In the genomic region with DNA sequence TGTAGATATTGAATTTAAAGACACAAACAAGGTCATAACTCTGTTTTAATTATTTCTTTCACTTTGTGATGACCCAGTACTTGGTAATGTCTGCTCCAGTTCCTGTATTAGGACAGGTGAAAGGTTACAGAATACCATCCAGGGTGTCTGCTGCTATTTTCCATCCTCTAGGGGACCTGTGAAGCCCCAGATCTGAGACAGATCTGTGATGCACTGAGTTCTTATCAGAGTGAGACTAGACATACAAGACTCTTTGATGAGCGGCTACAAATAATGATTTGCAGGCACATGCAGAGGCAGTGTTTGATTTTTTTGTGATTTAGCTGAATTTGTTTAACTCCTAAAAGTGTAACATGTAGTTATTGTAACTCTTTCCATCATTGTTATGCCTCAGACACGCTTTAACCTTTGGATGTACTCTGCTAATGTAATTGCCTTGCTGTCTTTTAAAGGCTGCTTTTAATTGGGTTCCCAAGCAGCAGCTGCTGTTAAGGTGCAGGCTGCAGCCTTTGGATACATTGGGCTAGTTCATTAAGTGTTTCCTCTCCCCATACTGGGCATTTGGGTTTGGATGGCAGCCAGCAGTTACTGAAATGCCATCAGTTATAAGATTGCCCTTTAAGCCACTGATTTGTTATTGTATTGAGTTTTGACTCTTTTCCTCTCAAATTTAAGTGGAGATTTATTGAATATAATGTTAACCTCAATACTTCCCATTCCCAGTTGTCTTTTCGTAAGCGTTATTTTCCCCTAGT, we compare ENCODE assay signal across 24 cellular contexts.
A peak's percentile ranks its signal among the peaks of the same experiment; 100 is the strongest.
DNase-seq lines count a peak whose midpoint lies in the region; ATAC-seq and TF ChIP-seq lines count a peak whose summit lies in the region.
"Had no signal": no experiment of that assay in that cellular context is flagged by ENCODE, and none has a peak within 500 bp of the region (broad histone marks: within the 10 kb centered on the region; RNA-seq: fewer than 3 reads in every experiment).

No MANE protein-coding gene starts in this region.

- no peak overlapping the region for H3K4me2 ChIP-seq in Karpas-422 (ENCODE audit: low read depth, low read length, poor library complexity, severe bottlenecking)
- H3K4me2 ChIP-seq: neural progenitor cell had no signal

- H3K4me1 Mint-ChIP-seq in activated CD4-positive, alpha-beta T cell treated with anti-CD3 and anti-CD28 coated beads for 36 hours, result peaks cover 77% of the 10 kb centered on the region
- H3K4me1 Mint-ChIP-seq in stimulated activated memory B cell treated with anti-CD40 and anti-IgM and Interleukin-4, amounts not matched to agents 10 μg/mL and 1 μg/mL and 100 μg/mL, for 72 hours, result no peaks in the 10 kb centered on the region
- H3K4me1 Mint-ChIP-seq: B cell, neural progenitor cell had no signal

- ATAC-seq in activated CD4-positive, alpha-beta T cell treated with anti-CD3 and anti-CD28 coated beads for 36 hours, result no peak
- ATAC-seq in SK-N-SH treated with all-trans-retinoic acid at 6 μM for 48 hours, result 0 out of 3 replicates have a peak, but pooled peaks have one; percentile 28
- no peak for ATAC-seq in stimulated activated memory B cell treated with anti-CD40 and anti-IgM and Interleukin-4, amounts not matched to agents 10 μg/mL and 1 μg/mL and 100 μg/mL, for 72 hours
- ATAC-seq: stimulated activated naive CD8-positive, alpha-beta T cell treated with anti-CD3 and anti-CD28 coated beads, Interleukin-15, amount 100 ng/mL, for 72 hours had no signal

- H3K4me1 ChIP-seq in Karpas-422 (ENCODE audit: low read length), result peaks cover 77% of the 10 kb centered on the region
- peaks cover 8 to 16% of the 10 kb centered on the region in 2 donors for H3K4me1 ChIP-seq in thyroid gland
- H3K4me1 ChIP-seq: esophagus squamous epithelium, neural progenitor cell had no signal

- H2AFZ ChIP-seq in Karpas-422 (ENCODE audit: low read length), result no peak overlapping the region
- H2AFZ ChIP-seq: neural progenitor cell had no signal

- H3K27ac Mint-ChIP-seq in activated CD4-positive, alpha-beta T cell treated with anti-CD3 and anti-CD28 coated beads for 36 hours, result peak overlapping the region; percentile 20
- no peak overlapping the region for H3K27ac Mint-ChIP-seq in stimulated activated memory B cell treated with anti-CD40 and anti-IgM and Interleukin-4, amounts not matched to agents 10 μg/mL and 1 μg/mL and 100 μg/mL, for 72 hours
- H3K27ac Mint-ChIP-seq: B cell; neural progenitor cell; T-helper 1 cell treated with Interleukin-12 subunit alpha and Interleukin-12 subunit beta and Interleukin-4 antibody, amounts not matched to agents 30 μg/mL and 1 μg/mL, for 36 hours had no signal

- POLR2A ChIA-PET in activated CD4-positive, alpha-beta T cell treated with anti-CD3 and anti-CD28 coated beads for 36 hours (lab: Charles Lee), result interaction anchor here (0.6 kb wide), 1 partner anchor 14 kb away, joined by 6 read pairs; no protein-coding TSS in a partner anchor

- TF ChIP-seq POLR2A in thyroid gland (IDR thresholded peaks at IDR 0.05), result no peak

- no peak overlapping the region for H3K9ac ChIP-seq in Karpas-422 (ENCODE audit: low read length)
- H3K9ac ChIP-seq: neural progenitor cell had no signal

- no peaks in the 10 kb centered on the region for H3K27me3 ChIP-seq in Karpas-422 (ENCODE audit: low read length)
- no peaks in the 10 kb centered on the region for H3K27me3 ChIP-seq in thyroid gland
- H3K27me3 ChIP-seq: esophagus squamous epithelium, neural progenitor cell, SJSA1 had no signal

- H3K4me3 ChIP-seq in Karpas-422 (ENCODE audit: low read length) (no peak overlapping the region), thyroid gland (replicated peaks in 1 of 3) (no peak overlapping the region)
- H3K4me3 ChIP-seq: esophagus squamous epithelium, neural progenitor cell, SJSA1 had no signal

- H3K27ac ChIP-seq in Karpas-422 (ENCODE audit: low read length) (peak overlapping the region; percentile 6; the same call in 1 of the 2 replicates), thyroid gland (no peak overlapping the region)
- H3K27ac ChIP-seq: esophagus squamous epithelium, neural progenitor cell, SJSA1 had no signal

- no peak overlapping the region for H3K4me3 Mint-ChIP-seq in activated CD4-positive, alpha-beta T cell treated with anti-CD3 and anti-CD28 coated beads for 36 hours
- H3K4me3 Mint-ChIP-seq in stimulated activated memory B cell treated with anti-CD40 and anti-IgM and Interleukin-4, amounts not matched to agents 10 μg/mL and 1 μg/mL and 100 μg/mL, for 72 hours, result no peak overlapping the region
- H3K4me3 Mint-ChIP-seq: B cell; central memory CD8-positive, alpha-beta T cell; neural progenitor cell; stimulated activated naive CD8-positive, alpha-beta T cell treated with anti-CD3 and anti-CD28 coated beads, Interleukin-15, amount 100 ng/mL, for 72 hours; T-helper 1 cell treated with Interleukin-12 subunit alpha and Interleukin-12 subunit beta and Interleukin-4 antibody, amounts not matched to agents 30 μg/mL and 1 μg/mL, for 36 hours had no signal

- H3K27me3 Mint-ChIP-seq in activated CD4-positive, alpha-beta T cell treated with anti-CD3 and anti-CD28 coated beads for 36 hours, result no peaks in the 10 kb centered on the region
- H3K27me3 Mint-ChIP-seq in stimulated activated memory B cell treated with anti-CD40 and anti-IgM and Interleukin-4, amounts not matched to agents 10 μg/mL and 1 μg/mL and 100 μg/mL, for 72 hours, result peaks cover 35% of the 10 kb centered on the region
- H3K27me3 Mint-ChIP-seq: central memory CD8-positive, alpha-beta T cell; stimulated activated naive CD8-positive, alpha-beta T cell treated with anti-CD3 and anti-CD28 coated beads, Interleukin-15, amount 100 ng/mL, for 72 hours had no signal

- no peak for TF ChIP-seq CTCF in thyroid gland (IDR thresholded peaks at IDR 0.05)

- peaks cover 3% of the 10 kb centered on the region for H3K36me3 Mint-ChIP-seq in activated CD4-positive, alpha-beta T cell treated with anti-CD3 and anti-CD28 coated beads for 36 hours (ENCODE audit: low read depth)
- no peaks in the 10 kb centered on the region for H3K36me3 Mint-ChIP-seq in stimulated activated memory B cell treated with anti-CD40 and anti-IgM and Interleukin-4, amounts not matched to agents 10 μg/mL and 1 μg/mL and 100 μg/mL, for 72 hours
- H3K36me3 Mint-ChIP-seq: neural progenitor cell had no signal

- intact Hi-C loops in activated CD4-positive, alpha-beta T cell treated with anti-CD3 and anti-CD28 coated beads for 36 hours (cut with DNase I, micrococcal nuclease), result no loop called here
- intact Hi-C loops in thyroid gland (cut with DNase I), result no loop called here

- DNase-seq in activated CD4-positive, alpha-beta T cell treated with anti-CD3 and anti-CD28 coated beads for 36 hours, result no peak
- no peak for DNase-seq in activated CD4-positive, alpha-beta T cell treated with anti-CD3 and anti-CD28 coated beads for 4 hours
- DNase-seq in Karpas-422 (peak; percentile 59), retina (peak; percentile 41), thyroid gland (no peak)
- DNase-seq in stimulated activated CD8-positive, alpha-beta memory T cell treated with anti-CD3 and anti-CD28 coated beads, Interleukin-4, amount 100 ng/mL, for 48 hours, result no peak
- DNase-seq: activated CD4-positive, alpha-beta T cell treated with anti-CD3 and anti-CD28 coated beads for 1 hour; activated CD8-positive, alpha-beta memory T cell treated with anti-CD3 and anti-CD28 coated beads for 24 hours; activated effector memory CD4-positive, alpha-beta T cell treated with Interleukin-2 at 50 U/mL for 16 hours; dermis blood vessel endothelial cell; esophagus squamous epithelium; foreskin melanocyte; HCEC 1CT; NCI-H1417 treated with DMSO at 0.1 percent for 48 hours; NCI-H2081 treated with DMSO at 0.1 percent for 48 hours; stimulated activated naive CD8-positive, alpha-beta T cell treated with anti-CD3 and anti-CD28 coated beads, Interleukin-15, amount 100 ng/mL, for 72 hours had no signal

- no peaks in the 10 kb centered on the region for H3K79me2 ChIP-seq in Karpas-422 (ENCODE audit: low read length)

- H3K9me3 ChIP-seq in Karpas-422 (ENCODE audit: low read length) (no peaks in the 10 kb centered on the region; the same call in 1 of the 2 replicates), thyroid gland (no peaks in the 10 kb centered on the region)
- H3K9me3 ChIP-seq: Caco-2, esophagus squamous epithelium, SJSA1 had no signal

- H3K9me3 Mint-ChIP-seq in activated CD4-positive, alpha-beta T cell treated with anti-CD3 and anti-CD28 coated beads for 36 hours (ENCODE audit: low read depth), result no peaks in the 10 kb centered on the region
- H3K9me3 Mint-ChIP-seq in stimulated activated memory B cell treated with anti-CD40 and anti-IgM and Interleukin-4, amounts not matched to agents 10 μg/mL and 1 μg/mL and 100 μg/mL, for 72 hours, result no peaks in the 10 kb centered on the region
- H3K9me3 Mint-ChIP-seq: central memory CD8-positive, alpha-beta T cell; stimulated activated naive CD8-positive, alpha-beta T cell treated with anti-CD3 and anti-CD28 coated beads, Interleukin-15, amount 100 ng/mL, for 72 hours; T-helper 1 cell treated with Interleukin-12 subunit alpha and Interleukin-12 subunit beta and Interleukin-4 antibody, amounts not matched to agents 30 μg/mL and 1 μg/mL, for 36 hours had no signal

- WGBS in thyroid gland, 2 donors, result 81 to 89% methylated on average over 4 of the region's 4 CpGs

- H3K36me3 ChIP-seq in Karpas-422 (ENCODE audit: insufficient read depth, low read length), result no peaks in the 10 kb centered on the region
- no peaks in the 10 kb centered on the region for H3K36me3 ChIP-seq in thyroid gland
- H3K36me3 ChIP-seq: esophagus squamous epithelium, SJSA1 had no signal

- CTCF ChIA-PET in activated CD4-positive, alpha-beta T cell treated with anti-CD3 and anti-CD28 coated beads for 36 hours (lab: Charles Lee), result interaction anchor here (0.6 to 0.8 kb wide), 2 partner anchors 20 to 72 kb away, joined by 3 read pairs; no protein-coding TSS in a partner anchor

- no peaks in the 10 kb centered on the region for H4K20me1 ChIP-seq in Karpas-422 (ENCODE audit: insufficient read depth, low read depth, low read length)

- H3K9me2 ChIP-seq in Karpas-422 (replicated peaks; ENCODE audit: insufficient read depth, low read length), result no peaks in the 10 kb centered on the region

TF ChIP-seq in SK-N-SH treated with all-trans-retinoic acid at 6 μM for 48 hours, 23 proteins besides CTCF, POLR2A, EP300 and RAD21 (continues in another document):
- no peak for TF ChIP-seq CSDC2 (CRISPR knock-in tag; IDR thresholded peaks at IDR 0.05)

Comparison
In these comparisons a context has a peak if more than half of its experiments do, and no peak if none do; other contexts are left out.
1. DNase-seq: peak in Karpas-422 (single experiment) and retina (single experiment); none in activated CD4-positive, alpha-beta T cell treated with anti-CD3 and anti-CD28 coated beads for 36 hours (single experiment), activated CD4-positive, alpha-beta T cell treated with anti-CD3 and anti-CD28 coated beads for 4 hours (0 of 2), stimulated activated CD8-positive, alpha-beta memory T cell treated with anti-CD3 and anti-CD28 coated beads, Interleukin-4, amount 100 ng/mL, for 48 hours (single experiment) and thyroid gland (0 of 2).